Comparison of ENCODE assay signal across 20 cellular contexts in genomic region chr2:224948005-224948404, GRCh38.
A peak's percentile ranks its signal among the peaks of the same experiment; 100 is the strongest.
DNase-seq lines count a peak whose midpoint lies in the region; ATAC-seq and TF ChIP-seq lines count a peak whose summit lies in the region.
"Had no signal": no experiment of that assay in that cellular context is flagged by ENCODE, and none has a peak within 500 bp of the region (broad histone marks: within the 10 kb centered on the region; RNA-seq: fewer than 3 reads in every experiment).

No MANE protein-coding gene starts in this region.

- CTCF ChIA-PET in CD8-positive, alpha-beta T cell (lab: Charles Lee): interaction anchor here (0.7 to 10.4 kb wide), 5 partner anchors 8 to 53 kb away, joined by 3 to 63 read pairs (median 16); no protein-coding TSS in a partner anchor
- CTCF ChIA-PET in activated B cell treated with CpG ODN at 0.5 μM for 24 hours (lab: Charles Lee): no interaction called here

- H3K4me1 ChIP-seq in CD8-positive, alpha-beta T cell (ENCODE audit: insufficient read depth, low read length): peaks cover 71% of the 10 kb centered on the region

- H3K36me3 Mint-ChIP-seq in CD14-positive monocyte: peaks cover 10 to 13% of the 10 kb centered on the region in 2 donors
- H3K36me3 Mint-ChIP-seq in CD8-positive, alpha-beta T cell: peaks cover 26% of the 10 kb centered on the region
- peaks cover 7% of the 10 kb centered on the region for H3K36me3 Mint-ChIP-seq in activated B cell treated with CpG ODN at 0.5 μM for 24 hours (ENCODE audit: low read depth)
- H3K36me3 Mint-ChIP-seq in naive B cell: no peaks in the 10 kb centered on the region

- no peak for ATAC-seq in CD8-positive, alpha-beta T cell
- ATAC-seq in activated B cell treated with CpG ODN at 0.5 μM for 24 hours (ENCODE audit: low read depth) (no peak), naive B cell (ENCODE audit: low read depth in 2 of 2) (no peak), GM21360 (IDR thresholded peaks at IDR 0.05; ENCODE audit: unreplicated experiment) (no peak)

- DNase-seq in CD14-positive monocyte (ENCODE audit: low spot score) (no peak), activated B cell treated with CpG ODN at 0.5 μM for 24 hours (no peak), naive B cell (no peak), Ammon's horn (ENCODE audit: low spot score) (no peak), SKM-1 treated with dmso at 0.1 percent for 144 hours (lab: John Stamatoyannopoulos, UW; ENCODE audit: unreplicated experiment) (no peak), G401 (ENCODE audit: low spot score) (no peak)
- DNase-seq in CD8-positive, alpha-beta T cell: no peak
- DNase-seq: activated CD8-positive, alpha-beta memory T cell treated with anti-CD3 and anti-CD28 coated beads for 24 hours; BE2C; DMS153; foreskin fibroblast; hypothalamus; NCI-H1417 treated with DMSO at 0.1 percent for 48 hours; NCI-H2171 treated with DMSO at 0.1 percent for 48 hours; NCI-H774; nephron progenitor cell; Peyer's patch; SK-N-SH; tibial artery had no signal

- H3K9me3 Mint-ChIP-seq in CD14-positive monocyte (peaks cover 0 to 2% (median 0%) of the 10 kb centered on the region in 7 donors), activated B cell treated with CpG ODN at 0.5 μM for 24 hours (peaks cover 3% of the 10 kb centered on the region), naive B cell (peaks cover 0 to 4% (median 0%) of the 10 kb centered on the region in 7 donors)
- peaks cover 2% of the 10 kb centered on the region for H3K9me3 Mint-ChIP-seq in CD8-positive, alpha-beta T cell
- H3K9me3 Mint-ChIP-seq: nephron progenitor cell had no signal

- TF ChIP-seq CTCF in CD14-positive monocyte (IDR thresholded peaks at IDR 0.05): no peak
- no peak for TF ChIP-seq CTCF in CD8-positive, alpha-beta T cell (IDR thresholded peaks at IDR 0.05)
- no peak for TF ChIP-seq CTCF in activated B cell treated with CpG ODN at 0.5 μM for 24 hours (IDR thresholded peaks at IDR 0.05)

- H3K4me3 Mint-ChIP-seq in CD14-positive monocyte (no peak overlapping the region), activated B cell treated with CpG ODN at 0.5 μM for 24 hours (no peak overlapping the region), naive B cell (peak overlapping the region in 2 of 8 donors; percentile 16 to 83)
- H3K4me3 Mint-ChIP-seq in CD8-positive, alpha-beta T cell: no peak overlapping the region
- H3K4me3 Mint-ChIP-seq: nephron progenitor cell had no signal

- POLR2A ChIA-PET in CD8-positive, alpha-beta T cell (lab: Charles Lee): interaction anchor here (1.5 to 5.8 kb wide), 2 partner anchors 14 to 17 kb away, joined by 3 to 25 read pairs; no protein-coding TSS in a partner anchor
- POLR2A ChIA-PET in activated B cell treated with CpG ODN at 0.5 μM for 24 hours (lab: Charles Lee): interaction anchor here (1.2 to 1.9 kb wide), 3 partner anchors 12 to 53 kb away, joined by 3 to 8 read pairs (median 3); no protein-coding TSS in a partner anchor

- in situ Hi-C loops in G401 (cut with HindIII; ENCODE audit: low sequenced_read_pairs): no loop called here

- no peaks in the 10 kb centered on the region for H3K27me3 ChIP-seq in CD8-positive, alpha-beta T cell (ENCODE audit: insufficient read depth, low read length)
- H3K27me3 ChIP-seq: Peyer's patch, tibial artery had no signal

- intact Hi-C loops in CD14-positive monocyte (cut with micrococcal nuclease): loop anchor here (5.0 to 10.0 kb wide), 2 partner anchors 53 to 66 kb away; no protein-coding TSS in a partner anchor
- intact Hi-C loops in CD8-positive, alpha-beta T cell (cut with DNase I, micrococcal nuclease): loop anchor here in 1 of 2 experiments (5.0 to 10.0 kb wide), 3 partner anchors 34 to 1847 kb away; partner anchors contain the start of genes CUL3 and IRS1
- intact Hi-C loops in activated B cell treated with CpG ODN at 0.5 μM for 24 hours (cut with micrococcal nuclease): loop anchor here (5.0 to 10.0 kb wide), 4 partner anchors 94 to 1959 kb away; partner anchors contain the start of genes DOCK10, MRPL44 and RHBDD1

- no peaks in the 10 kb centered on the region for H3K9me3 ChIP-seq in CD8-positive, alpha-beta T cell (ENCODE audit: low read length)
- H3K9me3 ChIP-seq: BE2C, Peyer's patch, SK-N-SH, tibial artery had no signal

- peak overlapping the region; percentile 93 to 98 (median 97) for H3K27ac Mint-ChIP-seq in CD14-positive monocyte
- H3K27ac Mint-ChIP-seq in CD8-positive, alpha-beta T cell: peak overlapping the region; percentile 80
- peak overlapping the region; percentile 78 for H3K27ac Mint-ChIP-seq in activated B cell treated with CpG ODN at 0.5 μM for 24 hours
- peak overlapping the region in 4 of 6 donors; percentile 6 to 91 (median 48) for H3K27ac Mint-ChIP-seq in naive B cell
- H3K27ac Mint-ChIP-seq: nephron progenitor cell had no signal

- H3K4me3 ChIP-seq in CD8-positive, alpha-beta T cell (ENCODE audit: low read depth, low read length): no peak overlapping the region
- H3K4me3 ChIP-seq: Peyer's patch, tibial artery had no signal

- no peaks in the 10 kb centered on the region for H3K36me3 ChIP-seq in CD8-positive, alpha-beta T cell (ENCODE audit: insufficient read depth, low read length)
- H3K36me3 ChIP-seq: BE2C, Peyer's patch, tibial artery had no signal

- H3K27me3 Mint-ChIP-seq in CD14-positive monocyte (ENCODE audit: low read depth in 3 of 3): peaks cover 0 to 2% (median 0%) of the 10 kb centered on the region in 3 donors
- no peaks in the 10 kb centered on the region for H3K27me3 Mint-ChIP-seq in CD8-positive, alpha-beta T cell (ENCODE audit: low read depth)
- H3K27me3 Mint-ChIP-seq in activated B cell treated with CpG ODN at 0.5 μM for 24 hours: no peaks in the 10 kb centered on the region
- H3K27me3 Mint-ChIP-seq in naive B cell: no peaks in the 10 kb centered on the region

- peaks cover 88% of the 10 kb centered on the region for H3K4me1 Mint-ChIP-seq in CD14-positive monocyte
- H3K4me1 Mint-ChIP-seq in CD8-positive, alpha-beta T cell (ENCODE audit: low read depth): peaks cover 75% of the 10 kb centered on the region
- peaks cover 87% of the 10 kb centered on the region for H3K4me1 Mint-ChIP-seq in activated B cell treated with CpG ODN at 0.5 μM for 24 hours
- H3K4me1 Mint-ChIP-seq in naive B cell: peaks cover 70 to 81% (median 71%) of the 10 kb centered on the region in 3 donors
- H3K4me1 Mint-ChIP-seq: nephron progenitor cell had no signal

- no peak overlapping the region for H3K27ac ChIP-seq in CD8-positive, alpha-beta T cell (ENCODE audit: low read depth, low read length)
- H3K27ac ChIP-seq: tibial artery had no signal
